In the genomic region with DNA sequence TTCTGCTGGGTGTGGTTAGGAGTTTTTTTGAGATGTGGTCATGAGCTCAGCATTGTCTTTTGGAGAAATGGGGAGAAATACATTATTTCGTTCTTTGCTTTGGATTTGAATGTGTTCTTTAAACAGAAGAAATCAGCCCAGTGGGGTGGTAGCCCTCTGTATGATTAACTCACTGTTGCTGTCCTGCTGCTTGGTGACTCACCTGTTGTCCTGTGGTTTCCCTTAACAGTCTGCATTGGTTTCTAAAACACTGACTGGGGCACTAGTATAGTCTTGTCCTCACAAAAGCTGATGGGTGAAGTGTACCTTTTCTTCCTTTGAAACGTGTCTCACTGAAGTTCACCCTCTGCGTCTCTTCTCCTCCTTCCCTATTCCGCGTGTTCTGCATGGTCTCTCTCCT, we compare ENCODE assay signal across 8 cellular contexts.
A peak's percentile ranks its signal among the peaks of the same experiment; 100 is the strongest.
DNase-seq lines count a peak whose midpoint lies in the region; ATAC-seq and TF ChIP-seq lines count a peak whose summit lies in the region.

No MANE protein-coding gene starts in this region.

- intact Hi-C loops in cardiac septum (cut with DNase I): no loop called here

- peaks cover 13% of the 10 kb centered on the region for H3K4me1 ChIP-seq in cardiac muscle cell (ENCODE audit: low read depth)

- H3K9me3 ChIP-seq in cardiac muscle cell (ENCODE audit: low read depth): no peaks in the 10 kb centered on the region

- no peaks in the 10 kb centered on the region for H3K27me3 ChIP-seq in cardiac muscle cell

- TF ChIP-seq CTCF in cardiac muscle cell (IDR thresholded peaks at IDR 0.05; ENCODE audit: low read depth, low read length): no peak
- no peak for TF ChIP-seq CTCF in choroid plexus epithelial cell (conservative IDR thresholded peaks at IDR 0.05; ENCODE audit: low read depth, low read length)

- H3K27ac ChIP-seq in cardiac muscle cell: peak overlapping the region; percentile 21

- H3K4me3 ChIP-seq in cardiac muscle cell (no peak overlapping the region), choroid plexus epithelial cell (ENCODE audit: low read depth, low read length) (no peak overlapping the region)

- DNase-seq in cardiac muscle cell (ENCODE audit: low read depth in 1 of 2, low spot score in 1 of 2): no peak
- DNase-seq in cardiac septum (ENCODE audit: low spot score): no peak
- DNase-seq in choroid plexus epithelial cell (ENCODE audit: low read depth): peak; percentile 64
- DNase-seq in stromal cell of bone marrow (ENCODE audit: low read depth): peak; percentile 21
- no peak for DNase-seq in Kasumi-1 (lab: John Stamatoyannopoulos, UW)
- DNase-seq in MV-4-11 (lab: John Stamatoyannopoulos, UW): no peak
- DNase-seq in OCI-M1 (lab: John Stamatoyannopoulos, UW): no peak

- peak; percentile 91 for ATAC-seq in HG03378 (IDR thresholded peaks at IDR 0.05; ENCODE audit: unreplicated experiment)

- peaks cover 49% of the 10 kb centered on the region for H3K36me3 ChIP-seq in cardiac muscle cell

Comparison
In these comparisons a context has a peak if more than half of its experiments do, and no peak if none do; other contexts are left out.
1. DNase-seq: peak in choroid plexus epithelial cell (single experiment) and stromal cell of bone marrow (single experiment); none in cardiac muscle cell (0 of 2), cardiac septum (single experiment), Kasumi-1 (0 of 2), MV-4-11 (single experiment) and OCI-M1 (single experiment).